In the genomic region with DNA sequence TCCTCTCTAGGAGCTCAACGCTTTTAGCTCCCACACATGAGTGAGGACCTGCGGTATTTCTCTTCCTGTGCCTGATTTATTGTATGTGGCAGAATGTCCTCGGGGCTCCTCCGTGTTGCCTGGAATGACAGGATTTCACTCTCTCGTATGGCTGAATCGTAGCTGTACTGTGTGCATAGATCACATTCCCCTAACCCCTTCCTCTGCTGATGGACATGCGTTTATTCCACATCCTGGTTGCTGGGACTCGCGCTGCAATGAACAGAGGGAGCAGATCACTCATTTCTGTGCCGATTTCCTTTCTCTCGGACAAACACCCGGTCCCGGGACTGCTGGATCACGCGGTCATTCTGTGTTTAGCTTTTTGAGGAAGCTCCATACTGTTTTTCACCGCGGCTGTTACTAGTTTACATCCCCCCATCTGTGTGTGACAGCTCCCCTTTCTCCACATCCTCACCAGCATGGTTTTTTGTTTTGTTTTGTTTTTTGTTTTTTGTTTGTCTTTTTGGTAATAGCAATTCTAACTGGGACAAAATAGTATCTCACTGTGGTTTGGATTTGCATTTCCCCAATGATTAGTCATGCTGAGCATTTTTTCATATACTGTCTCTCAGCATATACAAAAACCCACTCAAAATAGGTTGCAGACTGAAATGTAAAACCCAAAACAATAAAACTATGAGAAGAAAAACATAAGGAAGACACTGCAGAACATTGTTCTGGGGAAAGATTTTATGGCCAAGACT, we compare ENCODE assay signal across 10 cellular contexts.
A peak's percentile ranks its signal among the peaks of the same experiment; 100 is the strongest.
DNase-seq lines count a peak whose midpoint lies in the region; TF ChIP-seq lines count a peak whose summit lies in the region.
"Had no signal": no experiment of that assay in that cellular context is flagged by ENCODE, and none has a peak within 500 bp of the region (broad histone marks: within the 10 kb centered on the region; RNA-seq: fewer than 3 reads in every experiment).

No MANE protein-coding gene starts in this region.

- no peak overlapping the region for H3K27ac Mint-ChIP-seq in activated T-cell treated with anti-CD3 and anti-CD28 coated beads, Interleukin-2, amount 50 U/mL, for 24 hours
- H3K27ac Mint-ChIP-seq in endothelial cell (ENCODE audit: unreplicated experiment), result peak overlapping the region; percentile 55

- 52% methylated on average over 17 of the region's 17 CpGs for WGBS in smooth muscle cell (ENCODE audit: low lambda C conversion rate)
- WGBS in testis, 2 donors, result 44 to 63% methylated on average over 17 of the region's 17 CpGs

- H3K27ac ChIP-seq in smooth muscle cell (ENCODE audit: low read depth) (peak overlapping the region; percentile 64), testis (no peak overlapping the region)
- H3K27ac ChIP-seq: KMS-11, tibial nerve had no signal

- H3K4me1 Mint-ChIP-seq in activated T-cell treated with anti-CD3 and anti-CD28 coated beads, Interleukin-2, amount 50 U/mL, for 24 hours (ENCODE audit: low read depth), result peaks cover 53% of the 10 kb centered on the region
- peaks cover 31% of the 10 kb centered on the region for H3K4me1 Mint-ChIP-seq in endothelial cell (ENCODE audit: unreplicated experiment)

- peak overlapping the region; percentile 1 for H3K4me3 Mint-ChIP-seq in activated T-cell treated with anti-CD3 and anti-CD28 coated beads, Interleukin-2, amount 50 U/mL, for 24 hours
- H3K4me3 Mint-ChIP-seq in endothelial cell (ENCODE audit: unreplicated experiment), result no peak overlapping the region

- no peaks in the 10 kb centered on the region for H3K9me3 ChIP-seq in smooth muscle cell (replicated peaks; ENCODE audit: low read depth)
- H3K9me3 ChIP-seq in testis, result no peaks in the 10 kb centered on the region
- H3K9me3 ChIP-seq: tibial nerve had no signal

- DNase-seq in activated T-cell treated with anti-CD3 and anti-CD28 coated beads, Interleukin-2, amount 50 U/mL, for 24 hours, result no peak
- DNase-seq in activated T-cell treated with anti-CD3 and anti-CD28 coated beads, Interleukin-2, amount 50 U/mL, for 1 hour, result no peak
- DNase-seq in SW480 (ENCODE audit: low spot score) (peak; percentile 78), endothelial cell (ENCODE audit: low spot score) (no peak), smooth muscle cell (lab: John Stamatoyannopoulos, UW; ENCODE audit: unreplicated experiment) (no peak), NCI-H146 treated with DMSO at 0.1 percent for 48 hours (lab: John Stamatoyannopoulos, UW; ENCODE audit: unreplicated experiment) (no peak), COLO668 (lab: John Stamatoyannopoulos, UW; ENCODE audit: unreplicated experiment) (no peak), testis (no peak)

- no peaks in the 10 kb centered on the region for H3K4me1 ChIP-seq in smooth muscle cell (ENCODE audit: low read depth)
- H3K4me1 ChIP-seq in testis, result peaks cover 8% of the 10 kb centered on the region

- no peaks in the 10 kb centered on the region for H3K36me3 Mint-ChIP-seq in activated T-cell treated with anti-CD3 and anti-CD28 coated beads, Interleukin-2, amount 50 U/mL, for 24 hours (ENCODE audit: low read depth)
- peaks cover 9% of the 10 kb centered on the region for H3K36me3 Mint-ChIP-seq in endothelial cell (ENCODE audit: low read depth, unreplicated experiment)

- intact Hi-C loops in testis (cut with DNase I; ENCODE audit: low total_unique reads), result no loop called here

- H3K36me3 ChIP-seq in smooth muscle cell (ENCODE audit: low read depth) (no peaks in the 10 kb centered on the region), testis (ENCODE audit: low read depth, missing control alignments) (no peaks in the 10 kb centered on the region)
- H3K36me3 ChIP-seq: tibial nerve had no signal

- no peak for TF ChIP-seq POLR2A in testis (IDR thresholded peaks at IDR 0.05)

- H3K79me2 ChIP-seq in smooth muscle cell (ENCODE audit: low read depth), result no peaks in the 10 kb centered on the region

- TF ChIP-seq CTCF in endothelial cell (IDR thresholded peaks at IDR 0.05; ENCODE audit: unreplicated experiment) (no peak), smooth muscle cell (IDR thresholded peaks at IDR 0.05; ENCODE audit: borderline replicate concordance, insufficient read depth, poor library complexity, severe bottlenecking) (no peak), testis (IDR thresholded peaks at IDR 0.05) (no peak)

- H3F3A ChIP-seq in smooth muscle cell (ENCODE audit: low read depth), result peaks cover 2% of the 10 kb centered on the region

- no peaks in the 10 kb centered on the region for H4K20me1 ChIP-seq in smooth muscle cell (ENCODE audit: low read depth)

- H3K4me3 ChIP-seq in smooth muscle cell (no peak overlapping the region), testis (no peak overlapping the region)

- H3K4me2 ChIP-seq in smooth muscle cell, result peak overlapping the region; percentile 68
- H3K4me2 ChIP-seq: KMS-11 had no signal

- H3K9me3 Mint-ChIP-seq in activated T-cell treated with anti-CD3 and anti-CD28 coated beads, Interleukin-2, amount 50 U/mL, for 24 hours, result no peaks in the 10 kb centered on the region
- no peaks in the 10 kb centered on the region for H3K9me3 Mint-ChIP-seq in endothelial cell (ENCODE audit: unreplicated experiment)

- no peaks in the 10 kb centered on the region for H3K27me3 ChIP-seq in smooth muscle cell (ENCODE audit: low read depth)
- no peaks in the 10 kb centered on the region for H3K27me3 ChIP-seq in testis
- H3K27me3 ChIP-seq: tibial nerve had no signal

- no peaks in the 10 kb centered on the region for H3K27me3 Mint-ChIP-seq in activated T-cell treated with anti-CD3 and anti-CD28 coated beads, Interleukin-2, amount 50 U/mL, for 24 hours
- H3K27me3 Mint-ChIP-seq in endothelial cell (ENCODE audit: unreplicated experiment), result peaks cover 5% of the 10 kb centered on the region

- H3K9ac ChIP-seq in smooth muscle cell (ENCODE audit: low read depth), result no peak overlapping the region
- H3K9ac ChIP-seq: KMS-11 had no signal

- H2AFZ ChIP-seq in smooth muscle cell (ENCODE audit: low read depth), result no peak overlapping the region
